Comparison of ENCODE assay signal across 8 cellular contexts in genomic region chr6:159110013-159110412, GRCh38. TPM values are rescaled to one million over a fixed set of nuclear protein-coding genes. Genes with fewer than 3 reads are reported as not detected.
A peak's percentile ranks its signal among the peaks of the same experiment; 100 is the strongest.
DNase-seq lines count a peak whose midpoint lies in the region; ATAC-seq and TF ChIP-seq lines count a peak whose summit lies in the region.

No MANE protein-coding gene starts in this region.

- H3K4me3 Mint-ChIP-seq in stimulated activated naive CD8-positive, alpha-beta T cell treated with anti-CD3 and anti-CD28 coated beads, Interleukin-15, Interleukin-2, amounts not matched to agents 100 ng/mL and 50 ng/mL, for 24 hours, result no peak overlapping the region

- no peaks in the 10 kb centered on the region for H3K36me3 Mint-ChIP-seq in stimulated activated naive CD8-positive, alpha-beta T cell treated with anti-CD3 and anti-CD28 coated beads, Interleukin-15, Interleukin-2, amounts not matched to agents 100 ng/mL and 50 ng/mL, for 24 hours (ENCODE audit: low read depth)

- H3K9ac ChIP-seq in liver (ENCODE audit: low read depth in 1 of 2, low read length in 2 of 2), result no peak overlapping the region

- peak in 1 of 2 donors; percentile 57 for TF ChIP-seq RAD21 in liver (IDR thresholded peaks at IDR 0.05)

- H3K4me1 ChIP-seq in liver (ENCODE audit: control insufficient read depth in 4 of 4, insufficient read depth in 4 of 4, low read length in 3 of 4), result no peaks in the 10 kb centered on the region

- H3K9me3 ChIP-seq in liver (ENCODE audit: control insufficient read depth in 4 of 4, low read length in 3 of 4), result no peaks in the 10 kb centered on the region

- no peaks in the 10 kb centered on the region for H3K36me3 ChIP-seq in liver (ENCODE audit: control insufficient read depth in 4 of 4, insufficient read depth in 3 of 4, low read depth in 1 of 4, low read length in 3 of 4)

- H3K4me3 ChIP-seq in NB4 (ENCODE audit: low read depth, low read length) (no peak overlapping the region), liver (ENCODE audit: low read depth in 1 of 3, low read length in 3 of 3) (no peak overlapping the region)

- H3K4me1 Mint-ChIP-seq in stimulated activated naive CD8-positive, alpha-beta T cell treated with anti-CD3 and anti-CD28 coated beads, Interleukin-15, Interleukin-2, amounts not matched to agents 100 ng/mL and 50 ng/mL, for 24 hours (ENCODE audit: low read depth), result peaks cover 73% of the 10 kb centered on the region

- WGBS in liver, result 32% methylated on average over 3 of the region's 3 CpGs

- no peak for DNase-seq in stimulated activated naive CD8-positive, alpha-beta T cell treated with anti-CD3 and anti-CD28 coated beads, Interleukin-15, Interleukin-2, amounts not matched to agents 100 U/mL and 50 U/mL, for 24 hours
- peak; percentile 68 for DNase-seq in NB4 (ENCODE audit: low read depth)
- peak; percentile 66 for DNase-seq in amniotic epithelial cell (ENCODE audit: low read depth)
- DNase-seq in amygdala (lab: John Stamatoyannopoulos, UW), result no peak

- no peaks in the 10 kb centered on the region for H3K27me3 Mint-ChIP-seq in stimulated activated naive CD8-positive, alpha-beta T cell treated with anti-CD3 and anti-CD28 coated beads, Interleukin-15, Interleukin-2, amounts not matched to agents 100 ng/mL and 50 ng/mL, for 24 hours

- no peaks in the 10 kb centered on the region for H3K27me3 ChIP-seq in liver (ENCODE audit: control insufficient read depth in 4 of 4, insufficient read depth in 4 of 4, low read length in 3 of 4)

- ATAC-seq in stimulated activated naive CD8-positive, alpha-beta T cell treated with anti-CD3 and anti-CD28 coated beads, Interleukin-15, Interleukin-2, amounts not matched to agents 100 U/mL and 50 U/mL, for 24 hours, result no peak
- ATAC-seq in HG03439 (IDR thresholded peaks at IDR 0.05; ENCODE audit: unreplicated experiment) (no peak), GM18520 (IDR thresholded peaks at IDR 0.05; ENCODE audit: unreplicated experiment) (no peak)

- H3K27ac Mint-ChIP-seq in stimulated activated naive CD8-positive, alpha-beta T cell treated with anti-CD3 and anti-CD28 coated beads, Interleukin-15, Interleukin-2, amounts not matched to agents 100 ng/mL and 50 ng/mL, for 24 hours, result peak overlapping the region; percentile 2

- no peaks in the 10 kb centered on the region for H3K9me3 Mint-ChIP-seq in stimulated activated naive CD8-positive, alpha-beta T cell treated with anti-CD3 and anti-CD28 coated beads, Interleukin-15, Interleukin-2, amounts not matched to agents 100 ng/mL and 50 ng/mL, for 24 hours

- TF ChIP-seq POLR2A in NB4 (IDR thresholded peaks at IDR 0.05; ENCODE audit: extremely low read depth, insufficient read length), result no peak

- H3K27ac ChIP-seq in liver (ENCODE audit: low read depth in 1 of 2, low read length in 2 of 2), result no peak overlapping the region

- TF ChIP-seq CTCF in NB4 (IDR thresholded peaks at IDR 0.05; ENCODE audit: low read depth, low read length), result peak; percentile 95
- peak; percentile 46 for TF ChIP-seq CTCF in liver (IDR thresholded peaks at IDR 0.05; ENCODE audit: low read depth, low read length, missing input control)

TF ChIP-seq in liver, 16 proteins besides CTCF, POLR2A, EP300 and RAD21:
- no peak for TF ChIP-seq FOXA2 (IDR thresholded peaks at IDR 0.05)
- no peak for TF ChIP-seq MAX (IDR thresholded peaks at IDR 0.05)
- no peak for TF ChIP-seq ZBTB33 (IDR thresholded peaks at IDR 0.05)
- TF ChIP-seq JUND (IDR thresholded peaks at IDR 0.05), result no peak
- TF ChIP-seq TAF1 (conservative IDR thresholded peaks at IDR 0.05), result no peak
- no peak for TF ChIP-seq HNF4G (IDR thresholded peaks at IDR 0.05)
- no peak for TF ChIP-seq ATF3 (IDR thresholded peaks at IDR 0.05)
- no peak for TF ChIP-seq YY1 (IDR thresholded peaks at IDR 0.05)
- no peak for TF ChIP-seq REST (IDR thresholded peaks at IDR 0.05)
- no peak for TF ChIP-seq FOXA1 (IDR thresholded peaks at IDR 0.05)
- no peak for TF ChIP-seq HNF4A (conservative IDR thresholded peaks at IDR 0.05)
- no peak for TF ChIP-seq NR2F2 (IDR thresholded peaks at IDR 0.05)
- no peak for TF ChIP-seq SP1 (IDR thresholded peaks at IDR 0.05)
- no peak for TF ChIP-seq GABPA (IDR thresholded peaks at IDR 0.05 in 1 of 2, conservative IDR thresholded peaks at IDR 0.05 in 1 of 2)
- no peak for TF ChIP-seq RXRA (IDR thresholded peaks at IDR 0.05)
- TF ChIP-seq EGR1 (IDR thresholded peaks at IDR 0.05; ENCODE audit: low read depth in 2 of 2), result no peak

RNA-seq across cellular contexts. Expression of gene FNDC1, which starts 59.2 kb away (rescaled TPM):
- under 1 TPM; 0.17 to 0.47 TPM for total RNA-seq in liver
- under 1 TPM in 1 of 2 donors, not detected in 1; 0.10 TPM for polyA plus RNA-seq in liver

Comparison
In these comparisons a context has a peak if more than half of its experiments do, and no peak if none do; other contexts are left out.
1. DNase-seq: peak in NB4 (single experiment) and amniotic epithelial cell (single experiment); none in stimulated activated naive CD8-positive, alpha-beta T cell treated with anti-CD3 and anti-CD28 coated beads, Interleukin-15, Interleukin-2, amounts not matched to agents 100 U/mL and 50 U/mL, for 24 hours (single experiment) and amygdala (0 of 56).